14 cellular contexts compared by ENCODE assay signal in genomic region chr21:14080764-14081096, GRCh38.
DNase-seq lines count a peak whose midpoint lies in the region; ATAC-seq and TF ChIP-seq lines count a peak whose summit lies in the region.
"Had no signal": no experiment of that assay in that cellular context is flagged by ENCODE, and none has a peak within 500 bp of the region (broad histone marks: within the 10 kb centered on the region; RNA-seq: fewer than 3 reads in every experiment).

No MANE protein-coding gene starts in this region.

- H3K4me1 ChIP-seq in mesendoderm (ENCODE audit: control insufficient read depth, low read depth, low read length) (no peaks in the 10 kb centered on the region), neuronal stem cell (ENCODE audit: control insufficient read depth in 2 of 2, insufficient read depth in 1 of 2, low read depth in 1 of 2, low read length in 2 of 2) (peaks cover 7 to 10% of the 10 kb centered on the region in 2 donors)
- H3K4me1 ChIP-seq: BE2C, HAP-1 had no signal

- H3K27ac Mint-ChIP-seq in brain, result peak overlapping the region in 3 of 5 experiments; percentile 5 to 91 (median 76)
- H3K27ac Mint-ChIP-seq: CD4-positive, alpha-beta memory T cell had no signal

- H3K18ac ChIP-seq in mesendoderm (ENCODE audit: low read length) (no peak overlapping the region), neuronal stem cell (ENCODE audit: low read length) (no peak overlapping the region)

- H3K79me1 ChIP-seq in mesendoderm (ENCODE audit: low read length), result no peaks in the 10 kb centered on the region
- H3K79me1 ChIP-seq in neuronal stem cell (ENCODE audit: low read depth, low read length), result no peaks in the 10 kb centered on the region

- ATAC-seq in left ventricle myocardium superior (no peak), HG03025 (IDR thresholded peaks at IDR 0.05; ENCODE audit: low FRiP score, unreplicated experiment) (no peak)
- ATAC-seq: HepG2 had no signal

- no peak overlapping the region for H3K14ac ChIP-seq in neuronal stem cell (ENCODE audit: low read length)

- no peak overlapping the region for H3K4me3 ChIP-seq in mesendoderm (ENCODE audit: low read length)
- H3K4me3 ChIP-seq in neuronal stem cell (ENCODE audit: low read length in 2 of 2), result peak overlapping the region in 1 of 2 donors; percentile 10
- H3K4me3 ChIP-seq: HAP-1 had no signal

- no peaks in the 10 kb centered on the region for H3K79me2 ChIP-seq in mesendoderm (ENCODE audit: control insufficient read depth, insufficient read depth, low read length)

- H4K8ac ChIP-seq in mesendoderm (ENCODE audit: low read depth, low read length), result no peak overlapping the region
- no peak overlapping the region for H4K8ac ChIP-seq in neuronal stem cell (ENCODE audit: low read depth, low read length)

- no peak overlapping the region for H3K4me2 ChIP-seq in mesendoderm (ENCODE audit: low read length)
- H3K4me2 ChIP-seq in neuronal stem cell (ENCODE audit: insufficient read depth, low read length, poor library complexity, severe bottlenecking), result no peak overlapping the region

- H3K9ac ChIP-seq in mesendoderm (ENCODE audit: low read length) (no peak overlapping the region), neuronal stem cell (ENCODE audit: low read depth, low read length, poor library complexity) (no peak overlapping the region)

- no CpG with 5 or more reads among the region's 3 CpGs for WGBS in mesendoderm (ENCODE audit: extremely low coverage, insufficient coverage, low lambda C conversion rate)
- no CpG with 5 or more reads among the region's 3 CpGs for WGBS in neuronal stem cell (ENCODE audit: extremely low coverage in 2 of 2, insufficient read length in 2 of 2, insufficient replicate concordance in 1 of 2), 2 donors

- peaks cover 74% of the 10 kb centered on the region for H3K36me3 Mint-ChIP-seq in brain
- H3K36me3 Mint-ChIP-seq: CD4-positive, alpha-beta memory T cell had no signal

- H2AK5ac ChIP-seq in mesendoderm (ENCODE audit: low read length) (no peak overlapping the region), neuronal stem cell (ENCODE audit: low read depth, low read length) (no peak overlapping the region)

- peaks cover 7% of the 10 kb centered on the region for H3K4me1 Mint-ChIP-seq in brain

- H2BK12ac ChIP-seq in neuronal stem cell (ENCODE audit: low read length), result no peak overlapping the region

- DNase-seq in mesendoderm (peak; percentile 74), neuronal stem cell (ENCODE audit: low spot score) (peak; percentile 21), left ventricle myocardium superior (no peak), NCI-H2196 (lab: John Stamatoyannopoulos, UW; ENCODE audit: unreplicated experiment) (no peak), NCI-H146 treated with DMSO at 0.1 percent for 48 hours (lab: John Stamatoyannopoulos, UW; ENCODE audit: unreplicated experiment) (no peak)
- DNase-seq: BE2C; CD4-positive, alpha-beta memory T cell; DND-41; GDM1 had no signal

- H2BK5ac ChIP-seq in mesendoderm (ENCODE audit: low read length) (no peak overlapping the region), neuronal stem cell (ENCODE audit: low read length) (no peak overlapping the region)

- H3K23ac ChIP-seq in mesendoderm (ENCODE audit: low read length) (no peak overlapping the region), neuronal stem cell (ENCODE audit: low read depth, low read length, poor library complexity) (no peak overlapping the region)

- no peaks in the 10 kb centered on the region for H3K27me3 ChIP-seq in mesendoderm (ENCODE audit: insufficient read depth, low read length, poor library complexity)
- no peaks in the 10 kb centered on the region for H3K27me3 ChIP-seq in neuronal stem cell (ENCODE audit: control insufficient read depth in 3 of 3, insufficient read depth in 3 of 3, low read depth in 1 of 3, low read length in 3 of 3)
- H3K27me3 ChIP-seq: BE2C had no signal

- peak overlapping the region in 2 of 5 experiments; percentile 46 to 62 for H3K4me3 Mint-ChIP-seq in brain
- H3K4me3 Mint-ChIP-seq: CD4-positive, alpha-beta memory T cell had no signal

- H3K27ac ChIP-seq in mesendoderm (ENCODE audit: low read depth, low read length) (no peak overlapping the region), neuronal stem cell (replicated peaks; ENCODE audit: low read length) (peak overlapping the region; percentile 51)
- H3K27ac ChIP-seq: C4-2B had no signal

- no peak overlapping the region for H4K5ac ChIP-seq in mesendoderm (ENCODE audit: low read length)

- H2AFZ ChIP-seq in neuronal stem cell (ENCODE audit: low read length), result peak overlapping the region; percentile 72

- intact Hi-C loops in left ventricle myocardium superior (cut with micrococcal nuclease), result no loop called here

- H3K36me3 ChIP-seq in mesendoderm (ENCODE audit: control insufficient read depth, insufficient read depth, low read length) (no peaks in the 10 kb centered on the region), neuronal stem cell (replicated peaks in 1 of 2; ENCODE audit: control insufficient read depth in 2 of 2, insufficient read depth in 2 of 2, low read length in 2 of 2) (peaks cover 17 to 26% of the 10 kb centered on the region in 2 donors)
- H3K36me3 ChIP-seq: HAP-1 had no signal

- H2BK120ac ChIP-seq in mesendoderm (ENCODE audit: low read depth, low read length) (no peak overlapping the region), neuronal stem cell (ENCODE audit: low read depth, low read length) (no peak overlapping the region)

- H4K91ac ChIP-seq in neuronal stem cell (ENCODE audit: low read depth, low read length, poor library complexity), result no peak overlapping the region

- peaks cover 0 to 68% (median 23%) of the 10 kb centered on the region in 5 experiments for H3K9me3 Mint-ChIP-seq in brain

- H2BK15ac ChIP-seq in mesendoderm (replicated peaks; ENCODE audit: low read depth), result no peak overlapping the region
- H2BK15ac ChIP-seq in neuronal stem cell (ENCODE audit: low read length), result no peak overlapping the region

- H3K56ac ChIP-seq in mesendoderm (ENCODE audit: low read length), result no peak overlapping the region

- no peaks in the 10 kb centered on the region for H3K27me3 Mint-ChIP-seq in brain
- H3K27me3 Mint-ChIP-seq: CD4-positive, alpha-beta memory T cell had no signal

- peaks cover 11 to 18% of the 10 kb centered on the region in 2 donors for H3K9me3 ChIP-seq in neuronal stem cell (replicated peaks in 1 of 2; ENCODE audit: control insufficient read depth in 2 of 2, insufficient read depth in 1 of 2, low read depth in 1 of 2, low read length in 2 of 2)
- H3K9me3 ChIP-seq: BE2C, HAP-1 had no signal

- TF ChIP-seq CTCF in brain (conservative IDR thresholded peaks at IDR 0.05), result no peak

- H3K4ac ChIP-seq in mesendoderm (ENCODE audit: low read depth, low read length) (no peak overlapping the region), neuronal stem cell (ENCODE audit: low read length) (no peak overlapping the region)

Comparison
In these comparisons a context has a peak if more than half of its experiments do, and no peak if none do; other contexts are left out.
1. DNase-seq: peak in mesendoderm (single experiment) and neuronal stem cell (single experiment); none in left ventricle myocardium superior (single experiment), NCI-H2196 (single experiment) and NCI-H146 treated with DMSO at 0.1 percent for 48 hours (single experiment).